ENCODE assay signal across 15 cellular contexts in genomic region chr21:15638856-15639549, GRCh38.
DNase-seq lines count a peak whose midpoint lies in the region; ATAC-seq and TF ChIP-seq lines count a peak whose summit lies in the region.
"Had no signal": no experiment of that assay in that cellular context is flagged by ENCODE, and none has a peak within 500 bp of the region (broad histone marks: within the 10 kb centered on the region; RNA-seq: fewer than 3 reads in every experiment).

No MANE protein-coding gene starts in this region.

- no peaks in the 10 kb centered on the region for H3K27me3 ChIP-seq in RWPE2 (ENCODE audit: insufficient read depth, poor library complexity, severe bottlenecking)
- H3K27me3 ChIP-seq in lower lobe of right lung (ENCODE audit: low read depth) = no peaks in the 10 kb centered on the region
- H3K27me3 ChIP-seq: transverse colon had no signal

- peaks cover 16% of the 10 kb centered on the region for H3K4me1 Mint-ChIP-seq in type B pancreatic cell (ENCODE audit: unreplicated experiment)

- no peak overlapping the region for H3K4me3 ChIP-seq in RWPE2 (ENCODE audit: severe bottlenecking)
- no peak overlapping the region for H3K4me3 ChIP-seq in lower lobe of right lung
- H3K4me3 ChIP-seq: transverse colon had no signal

- peak overlapping the region; percentile 59 for H3K4me3 Mint-ChIP-seq in type B pancreatic cell

- no peaks in the 10 kb centered on the region for H3K36me3 Mint-ChIP-seq in type B pancreatic cell

- no peaks in the 10 kb centered on the region for H3K27me3 Mint-ChIP-seq in type B pancreatic cell

- H3K36me3 ChIP-seq in RWPE2 (ENCODE audit: low read depth) = no peaks in the 10 kb centered on the region
- H3K36me3 ChIP-seq in lower lobe of right lung = no peaks in the 10 kb centered on the region
- H3K36me3 ChIP-seq: transverse colon had no signal

- H3K9me3 Mint-ChIP-seq in type B pancreatic cell = peaks cover 10% of the 10 kb centered on the region

- H3K27ac ChIP-seq in RWPE2 (ENCODE audit: poor library complexity, severe bottlenecking) = no peak overlapping the region
- peak overlapping the region; percentile 46 for H3K27ac ChIP-seq in lower lobe of right lung
- H3K27ac ChIP-seq: parathyroid adenoma, transverse colon, VCaP had no signal

- DNase-seq in RWPE2 (ENCODE audit: low spot score) (peak; percentile 56), lower lobe of right lung (peak; percentile 81), type B pancreatic cell (ENCODE audit: extremely low spot score, unreplicated experiment) (no peak), GF-D8 (lab: John Stamatoyannopoulos, UW) (no peak), GM20000 (ENCODE audit: low spot score) (no peak)
- DNase-seq: activated CD8-positive, alpha-beta memory T cell treated with anti-CD3 and anti-CD28 coated beads for 24 hours; cerebellar nuclear complex; DMS153; NCI-H1105 treated with DMSO at 0.1 percent for 48 hours; NCI-H2227 treated with DMSO at 0.1 percent for 48 hours; transverse colon had no signal

- no peak for TF ChIP-seq CTCF in RWPE2 (IDR thresholded peaks at IDR 0.05; ENCODE audit: poor library complexity, severe bottlenecking)
- no peak for TF ChIP-seq CTCF in lower lobe of right lung (IDR thresholded peaks at IDR 0.05)
- TF ChIP-seq CTCF in type B pancreatic cell (conservative IDR thresholded peaks at IDR 0.05) = no peak
- TF ChIP-seq CTCF in GM20000 (IDR thresholded peaks at IDR 0.05; ENCODE audit: extremely low read depth, missing control alignments) = no peak

- H3K4me1 ChIP-seq in RWPE2 (ENCODE audit: insufficient read depth, poor library complexity, severe bottlenecking) (no peaks in the 10 kb centered on the region), lower lobe of right lung (no peaks in the 10 kb centered on the region)
- H3K4me1 ChIP-seq: parathyroid adenoma had no signal

- H3K9me3 ChIP-seq in RWPE2 (ENCODE audit: severe bottlenecking) (no peaks in the 10 kb centered on the region), lower lobe of right lung (no peaks in the 10 kb centered on the region)
- H3K9me3 ChIP-seq: transverse colon had no signal

- peak; percentile 84 for ATAC-seq in RWPE2 (ENCODE audit: low read depth)
- peak; percentile 87 for ATAC-seq in esophagus mucosa
- ATAC-seq in lower lobe of right lung = peak; percentile 94 to 98
- ATAC-seq in GM18907 (IDR thresholded peaks at IDR 0.05; ENCODE audit: unreplicated experiment) = no peak

- H3K27ac Mint-ChIP-seq in type B pancreatic cell = peak overlapping the region; percentile 14

- intact Hi-C loops in lower lobe of right lung (cut with DNase I) = no loop called here

Comparison
In these comparisons a context has a peak if more than half of its experiments do, and no peak if none do; other contexts are left out.
1. DNase-seq: peak in RWPE2 (single experiment) and lower lobe of right lung (single experiment); none in type B pancreatic cell (single experiment), GF-D8 (single experiment) and GM20000 (single experiment).